In the genomic region with DNA sequence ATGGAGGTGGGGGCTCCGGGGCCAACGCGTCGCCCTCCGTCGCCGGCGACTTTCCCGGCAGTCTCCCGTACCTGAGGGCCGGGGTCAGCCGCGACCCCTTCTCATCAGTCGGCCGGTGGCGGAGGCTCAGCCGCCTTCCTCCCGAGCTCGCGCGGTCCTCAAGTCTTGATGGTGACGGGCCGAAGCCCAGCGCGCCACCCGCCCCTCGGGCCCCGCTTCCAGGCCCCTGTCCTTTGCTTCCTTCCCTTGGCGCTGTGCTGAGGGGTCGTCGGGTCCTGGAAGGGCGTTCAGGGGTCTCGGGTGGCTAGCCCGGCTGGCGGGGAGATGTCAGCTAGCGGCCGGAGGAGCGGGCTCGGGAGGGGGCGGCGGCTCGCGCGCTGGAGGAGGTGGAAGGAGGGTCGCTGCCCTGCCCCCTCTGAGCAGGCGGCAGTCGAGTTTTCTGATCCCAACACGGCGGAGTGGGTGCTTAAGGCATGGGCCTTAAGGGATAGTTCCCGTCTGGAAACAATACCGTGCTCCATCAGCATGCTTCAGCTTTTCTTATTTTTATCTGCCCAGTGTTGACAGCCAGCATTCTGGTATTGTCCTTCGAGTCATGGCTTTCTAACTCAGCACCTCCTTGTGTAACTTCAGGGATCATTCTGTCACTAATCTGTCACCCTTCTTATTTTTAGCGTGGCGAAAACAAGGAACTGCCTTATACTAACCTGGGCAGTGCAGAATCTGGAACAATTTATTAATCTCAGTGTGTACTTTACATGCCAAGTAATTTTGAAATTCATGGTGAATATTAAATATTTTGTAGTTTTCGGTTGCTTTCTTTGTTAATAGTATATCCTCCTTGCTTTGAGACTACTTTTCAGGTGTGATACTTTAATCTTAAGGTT, we compare ENCODE assay signal across 8 cellular contexts. TPM values are rescaled to one million over a fixed set of nuclear protein-coding genes. Genes with fewer than 3 reads are reported as not detected.
A peak's percentile ranks its signal among the peaks of the same experiment; 100 is the strongest.
DNase-seq lines count a peak whose midpoint lies in the region; ATAC-seq, FAIRE-seq and TF ChIP-seq lines count a peak whose summit lies in the region.

No MANE protein-coding gene starts in this region.

- TF ChIP-seq EP300 in GM12878 (IDR thresholded peaks at IDR 0.05; ENCODE audit: borderline replicate concordance in 1 of 2, control insufficient read depth in 1 of 2, low read depth in 2 of 2, low read length in 2 of 2), result no peak
- no peak for TF ChIP-seq EP300 in sigmoid colon (IDR thresholded peaks at IDR 0.05)

- FAIRE-seq in GM12878 (lab: Jason Lieb, UNC), result no peak

- H3K9me3 ChIP-seq in GM12878 (replicated peaks; ENCODE audit: control insufficient read depth, insufficient read depth, low read length) (no peaks in the 10 kb centered on the region; the same call in 1 of the 3 replicates), iPS DF 6.9 (ENCODE audit: control insufficient read depth, insufficient read depth, low read length) (no peaks in the 10 kb centered on the region), sigmoid colon (no peaks in the 10 kb centered on the region)

- no TSS peak for BruUV-seq in GM12878 (replicated peaks; lab: Mats Ljungman, UMichigan)

- H3K4me3 ChIP-seq in Jurkat, Clone E6-1 (ENCODE audit: low read length), result peak overlapping the region; percentile 91
- H3K4me3 ChIP-seq in GM12878 (peak overlapping the region; percentile 94), iPS DF 6.9 (ENCODE audit: low read length) (peak overlapping the region; percentile 83; the same call in 1 of the 2 replicates), sigmoid colon (peak overlapping the region; percentile 71 to 95 (median 78))

- peak overlapping the region; percentile 62 for H2AFZ ChIP-seq in GM12878 (ENCODE audit: control insufficient read depth, low read depth, low read length)

- RAD21 ChIA-PET in GM12878 (lab: Charles Lee; ENCODE audit: unreplicated experiment), result interaction anchor here (1.1 to 1.2 kb wide), 2 partner anchors 64 to 141 kb away, joined by 3 to 5 read pairs; no protein-coding TSS in a partner anchor

- SMC1A ChIA-PET in GM12878 (lab: Charles Lee; ENCODE audit: uncharacterized antibody, unreplicated experiment), result interaction anchor here (0.6 to 2.0 kb wide), 6 partner anchors 38 to 136 kb away, joined by 3 to 5 read pairs (median 4); no protein-coding TSS in a partner anchor

- no peaks in the 10 kb centered on the region for H3K27me3 ChIP-seq in GM12878 (replicated peaks in 1 of 2; ENCODE audit: control insufficient read depth in 2 of 2, insufficient read depth in 2 of 2, low read length in 1 of 2)
- no peaks in the 10 kb centered on the region for H3K27me3 ChIP-seq in iPS DF 6.9 (ENCODE audit: control insufficient read depth, insufficient read depth, low read length)
- no peaks in the 10 kb centered on the region for H3K27me3 ChIP-seq in sigmoid colon

- ATAC-seq in Right ventricle myocardium inferior, result peak; percentile 1
- peak; percentile 6 for ATAC-seq in GM12878
- no peak for ATAC-seq in HG02840 (IDR thresholded peaks at IDR 0.05; ENCODE audit: low FRiP score, unreplicated experiment)

- CTCF ChIA-PET in GM12878 (lab: Yijun Ruan, JAX), result interaction anchor here (0.6 to 2.2 kb wide), 7 partner anchors 13 to 173 kb away, joined by 3 to 11 read pairs (median 3); no protein-coding TSS in a partner anchor

- 2% methylated on average over 55 of the region's 55 CpGs for WGBS in GM12878 (ENCODE audit: insufficient coverage, insufficient replicate concordance, low lambda C conversion rate, missing lambda C conversion rate)
- WGBS in iPS DF 6.9 (ENCODE audit: insufficient coverage, insufficient read length), result no CpG with 5 or more reads among the region's 55 CpGs
- 1% methylated on average over 55 of the region's 55 CpGs for WGBS in sigmoid colon, 2 donors

- peak overlapping the region; percentile 83 for H3K4me2 ChIP-seq in GM12878 (ENCODE audit: control insufficient read depth, insufficient read depth)

- peaks cover 89% of the 10 kb centered on the region for H3K79me2 ChIP-seq in GM12878 (ENCODE audit: control insufficient read depth, insufficient read depth, low read length)

- TF ChIP-seq POLR2A in GM12878 (IDR thresholded peaks at IDR 0.05; ENCODE audit: low read depth, low read length) (0 out of 2 replicates have a peak, but pooled peaks have one; percentile 32), sigmoid colon (IDR thresholded peaks at IDR 0.05) (no peak)

- H3K27ac ChIP-seq in GM12878 (ENCODE audit: control insufficient read depth, insufficient read depth) (peak overlapping the region; percentile 76), iPS DF 6.9 (ENCODE audit: low read length) (no peak overlapping the region), sigmoid colon (peak overlapping the region; percentile 88 to 94 (median 91))

- peak; percentile 78 for DNase-seq in Right ventricle myocardium inferior (ENCODE audit: missing footprints)
- DNase-seq in cardiac septum (ENCODE audit: low spot score), result no peak
- DNase-seq in Jurkat, Clone E6-1 (ENCODE audit: low read depth, low spot score), result peak; percentile 31
- DNase-seq in SKM-1 (lab: John Stamatoyannopoulos, UW; ENCODE audit: unreplicated experiment), result peak; percentile 32
- DNase-seq in GM12878 (ENCODE audit: low read depth, low spot score), result no peak
- DNase-seq in iPS DF 6.9 (ENCODE audit: low read depth, low spot score), result no peak
- DNase-seq in sigmoid colon, result peak; percentile 78

- TF ChIP-seq CTCF in GM12878 (IDR thresholded peaks at IDR 0.05 in 2 of 3, conservative IDR thresholded peaks at IDR 0.05 in 1 of 3; ENCODE audit: control insufficient read depth in 2 of 3, extremely low read depth in 1 of 3, insufficient read depth in 1 of 3, low read depth in 3 of 3, low read length in 3 of 3), result no peak
- TF ChIP-seq CTCF in sigmoid colon (IDR thresholded peaks at IDR 0.05), result peak in 1 of 4 experiments; percentile 10

- H3K36me3 ChIP-seq in GM12878 (ENCODE audit: control insufficient read depth in 2 of 2, insufficient read depth in 2 of 2, low read length in 1 of 2) (peaks cover 0 to 3% of the 10 kb centered on the region in 2 experiments; a peak in 1 of 4 replicates), iPS DF 6.9 (ENCODE audit: control insufficient read depth, insufficient read depth, low read length) (no peaks in the 10 kb centered on the region; the same call in 1 of the 2 replicates), sigmoid colon (peaks cover 0 to 2% (median 0%) of the 10 kb centered on the region in 4 donors)

- H3K4me1 ChIP-seq in GM12878 (ENCODE audit: control insufficient read depth, insufficient read depth, low read length) (peaks cover 16% of the 10 kb centered on the region), iPS DF 6.9 (ENCODE audit: control insufficient read depth, insufficient read depth, low read length) (no peaks in the 10 kb centered on the region), sigmoid colon (peaks cover 0 to 30% (median 27%) of the 10 kb centered on the region in 4 donors)

- POLR2A ChIA-PET in GM12878 (lab: Charles Lee), result interaction anchor here (0.6 to 2.0 kb wide), 2 partner anchors 41 to 101 kb away, joined by 5 to 6 read pairs; no protein-coding TSS in a partner anchor

- no peaks in the 10 kb centered on the region for H4K20me1 ChIP-seq in GM12878 (ENCODE audit: control insufficient read depth, insufficient read depth)

- peak overlapping the region; percentile 79 for H3K9ac ChIP-seq in GM12878 (ENCODE audit: control insufficient read depth, insufficient read depth, low read length)

- intact Hi-C loops in Right ventricle myocardium inferior (cut with DNase I) (loop anchor here (2.0 to 10.0 kb wide), 3 partner anchors 38 to 263 kb away; partner anchors contain the start of gene PTPN12), cardiac septum (cut with DNase I) (loop anchor here (2.0 kb wide), 1 partner anchor 103 kb away; the partner anchor contains the start of gene RSBN1L), GM12878 (cut with micrococcal nuclease; ENCODE audit: unreplicated experiment) (loop anchor here (2.0 kb wide), 2 partner anchors 103 to 107 kb away; partner anchors contain the start of gene RSBN1L), sigmoid colon (cut with DNase I) (loop anchor here (5.0 kb wide), 3 partner anchors 37 to 262 kb away; partner anchors contain the start of gene PTPN12)

- TF ChIP-seq RAD21 in GM12878 (IDR thresholded peaks at IDR 0.05; ENCODE audit: insufficient read depth, low read depth, low read length), result no peak

- in situ Hi-C loops in GM12878 (cut with MboI), result no loop called here

RNA-seq across cellular contexts. Expression of gene PHTF2, which starts 0.7 kb away (rescaled TPM):
- total RNA-seq in Right ventricle myocardium inferior (21.5 TPM), cardiac septum (12.5 TPM), GM12878 (2014; rRNA removed) (29.2 and 35.3 TPM in 2 replicates), GM12878 (2014; rRNA removed; fragmentation: Illumina TruSeq; extraction: Trizol) (35.1 and 35.7 TPM in 2 replicates), GM12878 (2021) (30.4 and 33.6 TPM in 2 replicates), sigmoid colon (10 to 100 TPM; 17.4 to 19.3 (median 18.6) TPM)
- polyA plus RNA-seq in Jurkat, Clone E6-1 (2012; ENCODE audit: insufficient read depth, insufficient read length), result 11.3 TPM
- 98.2 and 101 TPM in 2 replicates for total RNA-seq in GM12878 (2013; cell fraction: nucleolus; rRNA removed)
- 9.0 TPM for polyA plus RNA-seq in GM12878 (2011; ENCODE audit: low read depth)
- polyA plus RNA-seq in GM12878 (2011; rRNA removed) (41.8 and 69.0 TPM in 2 replicates), GM12878 (2014; fragmentation: Illumina TruSeq; extraction: Trizol) (40.3 and 50.4 TPM in 2 replicates), GM12878 (2014; fragmentation: Nextera tagmentation; extraction: Ambion mirVana) (10 to 100 TPM; 12.9 to 14.1 TPM), GM12878 (2014; rRNA removed) (22.0 and 23.8 TPM in 2 replicates), GM12878 (2016; fragmentation: Nextera tagmentation; extraction: Ambion mirVana) (10 to 100 TPM; 21.0 to 24.7 TPM), sigmoid colon (1 to 10 TPM; 2.3 to 7.3 (median 2.4) TPM)
- polyA plus RNA-seq in GM12878 (2011; cell fraction: cytosol; rRNA removed), result 12.3 and 15.8 TPM in 2 replicates
- polyA plus RNA-seq in GM12878 (2011; cell fraction: nucleus; rRNA removed), result 32.1 and 34.3 TPM in 2 replicates
- 17.4 and 21.1 TPM in 2 replicates for polyA plus RNA-seq in GM12878 (2012)
- 32.5 and 41.2 TPM in 2 replicates for polyA minus RNA-seq in GM12878 (2011; rRNA and poly(A)+ RNA removed)
- polyA minus RNA-seq in GM12878 (2011; cell fraction: cytosol; rRNA and poly(A)+ RNA removed), result 12.6 and 13.6 TPM in 2 replicates
- 29.0 and 31.5 TPM in 2 replicates for polyA minus RNA-seq in GM12878 (2011; cell fraction: nucleus; rRNA and poly(A)+ RNA removed)

RNA-seq across cellular contexts. Expression of gene TMEM60, which starts 1.1 kb away (rescaled TPM):
- total RNA-seq in Right ventricle myocardium inferior (8.0 TPM), cardiac septum (6.4 TPM), GM12878 (2014; rRNA removed) (15.5 and 21.0 TPM in 2 replicates), GM12878 (2014; rRNA removed; fragmentation: Illumina TruSeq; extraction: Trizol) (20.1 and 21.3 TPM in 2 replicates), GM12878 (2021) (12.8 and 13.2 TPM in 2 replicates), sigmoid colon (10 to 100 TPM in 3 of 4 donors, 1 to 10 TPM in 1; 5.7 to 14.5 (median 10.6) TPM)
- polyA plus RNA-seq in Jurkat, Clone E6-1 (2012; ENCODE audit: insufficient read depth, insufficient read length), result 25.6 TPM
- 7.0 and 7.6 TPM in 2 replicates for total RNA-seq in GM12878 (2013; cell fraction: nucleolus; rRNA removed)
- polyA plus RNA-seq in GM12878 (2011; ENCODE audit: low read depth), result 10.9 TPM
- polyA plus RNA-seq in GM12878 (2011; rRNA removed) (36.3 and 48.0 TPM in 2 replicates), GM12878 (2014; fragmentation: Illumina TruSeq; extraction: Trizol) (20.9 and 24.3 TPM in 2 replicates), GM12878 (2014; fragmentation: Nextera tagmentation; extraction: Ambion mirVana) (10 to 100 TPM; 75.6 to 94.2 TPM), GM12878 (2014; rRNA removed) (18.8 and 25.7 TPM in 2 replicates), GM12878 (2016; fragmentation: Nextera tagmentation; extraction: Ambion mirVana) (10 to 100 TPM; 34.8 to 36.0 TPM), sigmoid colon (10 to 100 TPM; 18.0 to 33.0 (median 23.2) TPM)
- 12.2 and 14.0 TPM in 2 replicates for polyA plus RNA-seq in GM12878 (2011; cell fraction: cytosol; rRNA removed)
- 9.8 and 12.7 TPM in 2 replicates for polyA plus RNA-seq in GM12878 (2011; cell fraction: nucleus; rRNA removed)
- polyA plus RNA-seq in GM12878 (2012), result 17.0 and 20.6 TPM in 2 replicates
- 11.5 and 11.6 TPM in 2 replicates for polyA minus RNA-seq in GM12878 (2011; rRNA and poly(A)+ RNA removed)
- polyA minus RNA-seq in GM12878 (2011; cell fraction: cytosol; rRNA and poly(A)+ RNA removed), result 3.1 and 6.0 TPM in 2 replicates
- polyA minus RNA-seq in GM12878 (2011; cell fraction: nucleus; rRNA and poly(A)+ RNA removed), result 3.4 and 4.4 TPM in 2 replicates

Comparison
In these comparisons a context has a peak if more than half of its experiments do, and no peak if none do; other contexts are left out.
1. DNase-seq: peak in Right ventricle myocardium inferior (single experiment), Jurkat, Clone E6-1 (single experiment), SKM-1 (single experiment) and sigmoid colon (single experiment); none in cardiac septum (single experiment), GM12878 (single experiment) and iPS DF 6.9 (single experiment).
2. Peak in every context shown above with its lines, with median percentiles within 50 percentile points of each other: H3K4me3 ChIP-seq.